10 cellular contexts compared by ENCODE assay signal in the genomic region with DNA sequence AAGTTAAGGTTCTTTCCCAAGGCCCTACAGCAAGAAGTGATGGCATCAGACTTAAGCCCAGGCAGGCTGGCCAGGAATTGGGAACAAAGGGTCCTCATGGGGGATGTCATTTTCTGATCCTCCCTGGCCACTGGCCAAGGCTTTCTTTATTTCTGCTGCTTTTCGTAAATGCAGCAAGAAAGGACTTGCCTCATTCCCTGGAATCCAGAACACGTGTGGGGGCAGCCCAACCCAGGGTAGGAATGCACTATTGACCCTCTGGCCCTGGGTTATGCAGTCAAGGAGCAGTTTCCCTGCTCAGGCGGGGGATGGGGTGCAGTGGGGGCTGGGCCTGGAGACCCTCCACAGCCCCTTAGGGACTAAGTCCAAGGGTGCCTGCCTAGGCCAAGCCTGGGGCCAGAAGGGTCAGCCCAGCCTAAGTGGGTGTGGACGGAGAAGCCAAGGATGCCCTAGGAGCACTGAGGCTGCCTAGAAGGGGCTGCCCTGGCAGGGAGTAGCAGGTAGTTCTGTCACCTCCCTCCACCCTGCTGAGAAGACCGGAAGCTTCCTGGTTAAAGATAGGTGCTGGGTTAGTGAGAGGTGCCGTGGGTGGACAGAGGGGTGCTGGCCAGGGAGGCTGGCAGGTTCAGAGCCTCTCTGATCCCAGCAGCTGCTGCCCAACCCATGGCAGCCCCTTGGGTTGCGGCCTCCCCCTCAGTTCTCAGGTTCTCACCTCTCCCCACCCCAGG.
DNase-seq lines count a peak whose midpoint lies in the region; ATAC-seq and TF ChIP-seq lines count a peak whose summit lies in the region.
"Had no signal": no experiment of that assay in that cellular context is flagged by ENCODE, and none has a peak within 500 bp of the region (broad histone marks: within the 10 kb centered on the region; RNA-seq: fewer than 3 reads in every experiment).

No MANE protein-coding gene starts in this region.

- H3K4me3 Mint-ChIP-seq in CD4-positive, CD25-positive, alpha-beta regulatory T cell: peak overlapping the region in 1 of 4 donors; percentile 16
- peak overlapping the region; percentile 15 for H3K4me3 Mint-ChIP-seq in activated T-helper 17 cell treated with anti-CD3 and anti-CD28 coated beads, Interleukin-2, amount 50 U/mL, for 72 hours
- H3K4me3 Mint-ChIP-seq in immature natural killer cell: no peak overlapping the region

- no peaks in the 10 kb centered on the region for H3K36me3 Mint-ChIP-seq in CD4-positive, CD25-positive, alpha-beta regulatory T cell
- no peaks in the 10 kb centered on the region for H3K36me3 Mint-ChIP-seq in activated T-helper 17 cell treated with anti-CD3 and anti-CD28 coated beads, Interleukin-2, amount 50 U/mL, for 72 hours (ENCODE audit: low read depth)
- no peaks in the 10 kb centered on the region for H3K36me3 Mint-ChIP-seq in immature natural killer cell

- H3K27ac Mint-ChIP-seq in CD4-positive, CD25-positive, alpha-beta regulatory T cell: peak overlapping the region; percentile 14 to 99 (median 98)
- H3K27ac Mint-ChIP-seq in activated T-helper 17 cell treated with anti-CD3 and anti-CD28 coated beads, Interleukin-2, amount 50 U/mL, for 72 hours: no peak overlapping the region
- H3K27ac Mint-ChIP-seq in immature natural killer cell: peak overlapping the region in 1 of 6 donors; percentile 93

- no peak for TF ChIP-seq EP300 in gastroesophageal sphincter (IDR thresholded peaks at IDR 0.05)

- no peak for ATAC-seq in CD4-positive, CD25-positive, alpha-beta regulatory T cell (ENCODE audit: low read depth in 2 of 2)
- no peak for ATAC-seq in activated T-helper 17 cell treated with anti-CD3 and anti-CD28 coated beads, Interleukin-2, amount 50 U/mL, for 72 hours (replicated peaks)
- peak; percentile 58 for ATAC-seq in gastroesophageal sphincter
- ATAC-seq in sciatic nerve: peak; percentile 78

- H3K4me1 ChIP-seq in CD4-positive, CD25-positive, alpha-beta regulatory T cell (ENCODE audit: control insufficient read depth, insufficient read depth, low read length, poor library complexity, severe bottlenecking): peaks cover 20% of the 10 kb centered on the region
- H3K4me1 ChIP-seq in gastroesophageal sphincter: peaks cover 0 to 73% (median 16%) of the 10 kb centered on the region in 3 donors

- H3K27me3 ChIP-seq in CD4-positive, CD25-positive, alpha-beta regulatory T cell (ENCODE audit: control insufficient read depth, insufficient read depth, low read length): no peaks in the 10 kb centered on the region
- no peaks in the 10 kb centered on the region for H3K27me3 ChIP-seq in gastroesophageal sphincter

- H3K36me3 ChIP-seq in CD4-positive, CD25-positive, alpha-beta regulatory T cell (ENCODE audit: control insufficient read depth, insufficient read depth, low read length): no peaks in the 10 kb centered on the region
- H3K36me3 ChIP-seq in gastroesophageal sphincter: no peaks in the 10 kb centered on the region

- peaks cover 0 to 2% (median 0%) of the 10 kb centered on the region in 7 donors for H3K9me3 Mint-ChIP-seq in CD4-positive, CD25-positive, alpha-beta regulatory T cell
- H3K9me3 Mint-ChIP-seq in activated T-helper 17 cell treated with anti-CD3 and anti-CD28 coated beads, Interleukin-2, amount 50 U/mL, for 72 hours: no peaks in the 10 kb centered on the region
- H3K9me3 Mint-ChIP-seq in immature natural killer cell: no peaks in the 10 kb centered on the region

- in situ Hi-C loops in KBM-7 (cut with MboI; ENCODE audit: low pct_unique_long_range_greater_than_20kb, low sequenced_read_pairs): no loop called here

- H3K27me3 Mint-ChIP-seq in CD4-positive, CD25-positive, alpha-beta regulatory T cell: no peaks in the 10 kb centered on the region
- H3K27me3 Mint-ChIP-seq in activated T-helper 17 cell treated with anti-CD3 and anti-CD28 coated beads, Interleukin-2, amount 50 U/mL, for 72 hours: no peaks in the 10 kb centered on the region
- peaks cover 1 to 8% (median 4%) of the 10 kb centered on the region in 3 donors for H3K27me3 Mint-ChIP-seq in immature natural killer cell (ENCODE audit: low read depth in 3 of 3)

- TF ChIP-seq CTCF in gastroesophageal sphincter (IDR thresholded peaks at IDR 0.05): no peak

- H3K4me1 Mint-ChIP-seq in CD4-positive, CD25-positive, alpha-beta regulatory T cell: peaks cover 0 to 25% (median 10%) of the 10 kb centered on the region in 4 donors
- no peaks in the 10 kb centered on the region for H3K4me1 Mint-ChIP-seq in activated T-helper 17 cell treated with anti-CD3 and anti-CD28 coated beads, Interleukin-2, amount 50 U/mL, for 72 hours
- H3K4me1 Mint-ChIP-seq in immature natural killer cell: no peaks in the 10 kb centered on the region

- H3K9me3 ChIP-seq in CD4-positive, CD25-positive, alpha-beta regulatory T cell (ENCODE audit: control insufficient read depth in 2 of 2, low read length in 2 of 2): no peaks in the 10 kb centered on the region
- H3K9me3 ChIP-seq in gastroesophageal sphincter: no peaks in the 10 kb centered on the region

- no peak for DNase-seq in CD4-positive, CD25-positive, alpha-beta regulatory T cell
- DNase-seq in sciatic nerve (ENCODE audit: low spot score): peak; percentile 87
- DNase-seq in DMS53 (lab: John Stamatoyannopoulos, UW): no peak
- no peak for DNase-seq in KBM-7
- DNase-seq in immature natural killer cell: no peak
- no peak for DNase-seq in stimulated activated naive CD4-positive, alpha-beta T cell (lab: John Stamatoyannopoulos, UW)
- DNase-seq: NCI-H1417 treated with DMSO at 0.1 percent for 48 hours, retina had no signal

- WGBS in gastroesophageal sphincter (ENCODE audit: low coverage in 1 of 2), 2 donors: 60 to 80% methylated on average over 1 of the region's 7 CpGs

- no peak overlapping the region for H3K4me3 ChIP-seq in CD4-positive, CD25-positive, alpha-beta regulatory T cell (ENCODE audit: low read depth, low read length)
- H3K4me3 ChIP-seq in gastroesophageal sphincter: no peak overlapping the region

- H3K27ac ChIP-seq in CD4-positive, CD25-positive, alpha-beta regulatory T cell (ENCODE audit: insufficient read depth, low read length, poor library complexity, severe bottlenecking): peak overlapping the region; percentile 6
- peak overlapping the region in 3 of 4 donors; percentile 72 to 82 (median 81) for H3K27ac ChIP-seq in gastroesophageal sphincter

- no peak for TF ChIP-seq POLR2A in gastroesophageal sphincter (IDR thresholded peaks at IDR 0.05)

- intact Hi-C loops in sciatic nerve (cut with DNase I): no loop called here

Comparison
In these comparisons a context has a peak if more than half of its experiments do, and no peak if none do; other contexts are left out.
1. ATAC-seq: peak in gastroesophageal sphincter (single experiment) and sciatic nerve (single experiment); none in CD4-positive, CD25-positive, alpha-beta regulatory T cell (0 of 2) and activated T-helper 17 cell treated with anti-CD3 and anti-CD28 coated beads, Interleukin-2, amount 50 U/mL, for 72 hours (single experiment).